ENCODE assay signal across 10 cellular contexts in genomic region chr6:18327621-18328548, GRCh38.
DNase-seq lines count a peak whose midpoint lies in the region; TF ChIP-seq lines count a peak whose summit lies in the region.
"Had no signal": no experiment of that assay in that cellular context is flagged by ENCODE, and none has a peak within 500 bp of the region (broad histone marks: within the 10 kb centered on the region; RNA-seq: fewer than 3 reads in every experiment).

No MANE protein-coding gene starts in this region.

- H3K27ac ChIP-seq in DOHH2 (ENCODE audit: low read depth, low read length) (peak overlapping the region; percentile 98), coronary artery (peak overlapping the region; percentile 44 to 80)

- in situ Hi-C loops in GM13977 (cut with MboI; ENCODE audit: low pct_unique_long_range_greater_than_20kb, low sequenced_read_pairs, unreplicated experiment) = no loop called here

- no peaks in the 10 kb centered on the region for H3K9me3 Mint-ChIP-seq in nephron

- no peaks in the 10 kb centered on the region for H3K36me3 Mint-ChIP-seq in nephron (ENCODE audit: low read depth)

- peaks cover 19% of the 10 kb centered on the region for H3K4me1 Mint-ChIP-seq in nephron

- peak overlapping the region; percentile 38 to 83 (median 60) for H3K27ac Mint-ChIP-seq in nephron

- 0 out of 2 replicates have a peak overlapping the region, but pooled peaks have one; percentile 60 for H2AFZ ChIP-seq in Loucy (ENCODE audit: low read length)

- H3F3A ChIP-seq in DOHH2 (ENCODE audit: control insufficient read depth, insufficient read depth) (peaks cover 37% of the 10 kb centered on the region), Loucy (ENCODE audit: low read depth) (no peaks in the 10 kb centered on the region)

- H3K27me3 ChIP-seq in DOHH2 (ENCODE audit: control insufficient read depth, low read length) (no peaks in the 10 kb centered on the region), Loucy (ENCODE audit: insufficient read depth, low read length, poor library complexity, severe bottlenecking) (no peaks in the 10 kb centered on the region)
- H3K27me3 ChIP-seq: adrenal gland had no signal

- no peak overlapping the region for H3K4me3 Mint-ChIP-seq in nephron

- no peaks in the 10 kb centered on the region for H3K27me3 Mint-ChIP-seq in nephron (ENCODE audit: low read depth)

- H3K79me2 ChIP-seq in DOHH2 (ENCODE audit: control insufficient read depth, low read length) (peaks cover 21% of the 10 kb centered on the region), Loucy (ENCODE audit: insufficient read depth, low read length) (no peaks in the 10 kb centered on the region)

- H3K9me2 ChIP-seq in DOHH2 (replicated peaks; ENCODE audit: control insufficient read depth, low read length) = no peaks in the 10 kb centered on the region
- H3K9me2 ChIP-seq in Loucy (replicated peaks; ENCODE audit: low read depth, low read length) = no peaks in the 10 kb centered on the region

- TF ChIP-seq CTCF in DOHH2 (IDR thresholded peaks at IDR 0.05; ENCODE audit: low read depth, low read length, poor library complexity, severe bottlenecking) (no peak), Loucy (conservative IDR thresholded peaks at IDR 0.05; ENCODE audit: low read length) (no peak), coronary artery (IDR thresholded peaks at IDR 0.05) (no peak), nephron (IDR thresholded peaks at IDR 0.05; ENCODE audit: unreplicated experiment in 3 of 3) (no peak), GM13977 (IDR thresholded peaks at IDR 0.05; ENCODE audit: extremely low read depth, insufficient read depth, missing control alignments) (no peak)

- H3K4me2 ChIP-seq in DOHH2 (ENCODE audit: low read length) (peak overlapping the region; percentile 94), Loucy (ENCODE audit: low read depth, low read length, poor library complexity, severe bottlenecking) (no peak overlapping the region)

- H4K20me1 ChIP-seq in DOHH2 (ENCODE audit: control insufficient read depth, insufficient read depth, low read depth, low read length) = no peaks in the 10 kb centered on the region
- no peaks in the 10 kb centered on the region for H4K20me1 ChIP-seq in Loucy (ENCODE audit: insufficient read depth, low read length, poor library complexity, severe bottlenecking)

- H3K4me1 ChIP-seq in DOHH2 (ENCODE audit: control insufficient read depth, low read length) (peaks cover 95% of the 10 kb centered on the region), Loucy (ENCODE audit: insufficient read depth, low read length, poor library complexity, severe bottlenecking) (no peaks in the 10 kb centered on the region)
- H3K4me1 ChIP-seq: adrenal gland had no signal

- no peak overlapping the region for H3K9ac ChIP-seq in Loucy (ENCODE audit: low read depth, low read length, poor library complexity, severe bottlenecking)

- H3K4me3 ChIP-seq in DOHH2 (ENCODE audit: low read length) (peak overlapping the region; percentile 55), Loucy (ENCODE audit: low read length, poor library complexity, severe bottlenecking) (no peak overlapping the region), coronary artery (no peak overlapping the region)
- H3K4me3 ChIP-seq: adrenal gland had no signal

- H3K9me3 ChIP-seq in DOHH2 (ENCODE audit: control insufficient read depth, insufficient read depth, low read length) (no peaks in the 10 kb centered on the region), Loucy (ENCODE audit: insufficient read depth, low read depth, low read length) (no peaks in the 10 kb centered on the region)
- H3K9me3 ChIP-seq: adrenal gland had no signal

- DNase-seq in coronary artery (ENCODE audit: low spot score) (no peak), foreskin melanocyte (no peak), SW480 (ENCODE audit: low spot score) (no peak), GM13977 (ENCODE audit: low spot score) (no peak)
- no peak for DNase-seq in central memory CD4-positive, alpha-beta T cell
- DNase-seq: T-helper 9 cell had no signal

- H3K36me3 ChIP-seq in DOHH2 (ENCODE audit: control insufficient read depth, low read length) (no peaks in the 10 kb centered on the region), Loucy (ENCODE audit: insufficient read depth, low read length) (no peaks in the 10 kb centered on the region)
- H3K36me3 ChIP-seq: adrenal gland had no signal
